Comparison of ENCODE assay signal across 17 cellular contexts in the genomic region with DNA sequence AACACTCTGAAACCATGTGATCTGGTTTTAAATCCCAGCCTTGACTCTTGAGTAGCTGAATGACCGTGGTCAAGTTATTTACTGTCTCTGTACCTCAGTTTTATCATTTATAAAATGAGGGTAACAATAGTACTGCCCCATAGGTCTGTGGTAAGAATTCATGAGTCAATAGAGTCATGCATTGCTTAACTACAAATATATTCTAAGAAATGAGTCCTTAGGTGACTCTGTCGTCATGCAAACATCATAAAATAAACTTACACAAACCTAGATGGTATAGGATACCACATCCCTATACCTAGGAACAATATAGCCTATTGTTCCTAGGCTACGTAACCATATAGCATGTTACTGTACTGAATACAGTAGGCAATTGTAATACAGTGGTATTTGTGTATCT.
"Had no signal": no experiment of that assay in that cellular context is flagged by ENCODE, and none has a peak within 500 bp of the region (broad histone marks: within the 10 kb centered on the region; RNA-seq: fewer than 3 reads in every experiment).

No MANE protein-coding gene starts in this region.

- H3K9me3 ChIP-seq: lower lobe of right lung, spleen, tibial artery had no signal

- H3K36me3 ChIP-seq: lower lobe of right lung, spleen, tibial artery had no signal

- H3K4me3 ChIP-seq: hepatocyte, lower lobe of right lung, spleen, tibial artery had no signal

- DNase-seq: activated CD4-positive, alpha-beta T cell treated with anti-CD3 and anti-CD28 coated beads, Interleukin-2, amount 50 U/mL, for 1 hour; activated CD8-positive, alpha-beta memory T cell treated with anti-CD3 and anti-CD28 coated beads, Interleukin-2, amount 50 U/mL, for 4 hours; activated gamma-delta T cell treated with Interleukin-2 at 50 U/mL for 16 hours; activated naive CD8-positive, alpha-beta T cell treated with anti-CD3 and anti-CD28 coated beads for 36 hours; amygdala; dermis blood vessel endothelial cell; effector memory CD4-positive, alpha-beta T cell; left cardiac atrium; lower lobe of right lung; nephron progenitor cell; nucleus accumbens; spleen; stimulated activated naive CD4-positive, alpha-beta T cell; substantia nigra; T1000; tibial artery had no signal

- H3K27me3 ChIP-seq: hepatocyte, spleen, tibial artery had no signal

- H3K4me1 ChIP-seq: lower lobe of right lung, spleen, tibial artery had no signal

- H3K27ac ChIP-seq: hepatocyte, lower lobe of right lung, spleen, tibial artery had no signal
